ENCODE assay signal across 19 cellular contexts in genomic region chr20:47412073-47412472, GRCh38. TPM values are rescaled to one million over a fixed set of nuclear protein-coding genes. Genes with fewer than 3 reads are reported as not detected.
A peak's percentile ranks its signal among the peaks of the same experiment; 100 is the strongest.
DNase-seq lines count a peak whose midpoint lies in the region; ATAC-seq, FAIRE-seq and TF ChIP-seq lines count a peak whose summit lies in the region.
"Had no signal": no experiment of that assay in that cellular context is flagged by ENCODE, and none has a peak within 500 bp of the region (broad histone marks: within the 10 kb centered on the region; RNA-seq: fewer than 3 reads in every experiment).

No MANE protein-coding gene starts in this region.

- no peaks in the 10 kb centered on the region for H4K20me1 ChIP-seq in GM12878 (ENCODE audit: control insufficient read depth, insufficient read depth)

- CTCF ChIA-PET in activated CD4-positive, alpha-beta T cell treated with anti-CD3 and anti-CD28 coated beads, Interleukin-2, amount 10 ng/mL, durations not matched to agents 7 days and 5 days (lab: Charles Lee), result interaction anchor here (0.7 to 4.1 kb wide), 6 partner anchors 9 to 199 kb away, joined by 3 to 13 read pairs (median 4); partner anchors contain the start of gene NCOA3
- CTCF ChIA-PET in GM12878 (lab: Yijun Ruan, JAX), result interaction anchor here (0.6 to 4.5 kb wide), 14 partner anchors 13 to 207 kb away, joined by 3 to 33 read pairs (median 4); partner anchors contain the start of gene NCOA3

- peaks cover 64% of the 10 kb centered on the region for H3K4me1 ChIP-seq in GM12878 (ENCODE audit: control insufficient read depth, insufficient read depth, low read length)

- no peak for DNase-seq in activated CD4-positive, alpha-beta T cell treated with anti-CD3 and anti-CD28 coated beads, Interleukin-2, amount 10 ng/mL, durations not matched to agents 7 days and 5 days
- no peak for DNase-seq in activated CD4-positive, alpha-beta T cell treated with anti-CD3 and anti-CD28 coated beads, Interleukin-2, amount 50 U/mL, for 4 hours
- DNase-seq in GM12878 (ENCODE audit: low read depth, low spot score) (peak; percentile 31), sciatic nerve (ENCODE audit: low spot score) (no peak)
- DNase-seq in stimulated activated effector memory CD8-positive, alpha-beta T cell treated with anti-CD3 and anti-CD28 coated beads, Interleukin-12 subunit alpha, Interleukin-12 subunit beta, amount 100 ng/mL, for 72 hours (ENCODE audit: low spot score in 2 of 2), result no peak
- DNase-seq: activated CD8-positive, alpha-beta memory T cell treated with anti-CD3 and anti-CD28 coated beads for 24 hours; DND-41; GOT3; hippocampal formation; NCI-H2029; NCI-H526; SW 1271 had no signal

- H3K9me3 Mint-ChIP-seq in activated CD4-positive, alpha-beta T cell treated with anti-CD3 and anti-CD28 coated beads, Interleukin-2, amount 10 ng/mL, durations not matched to agents 7 days and 5 days, result peaks cover 4% of the 10 kb centered on the region
- no peaks in the 10 kb centered on the region for H3K9me3 Mint-ChIP-seq in stimulated activated effector memory CD8-positive, alpha-beta T cell treated with anti-CD3 and anti-CD28 coated beads, Interleukin-12 subunit alpha, Interleukin-12 subunit beta, amount 100 ng/mL, for 72 hours
- H3K9me3 Mint-ChIP-seq: naive thymus-derived CD4-positive, alpha-beta T cell had no signal

- in situ Hi-C loops in GM12878 (cut with MboI), result no loop called here

- peaks cover 35% of the 10 kb centered on the region for H3K4me1 Mint-ChIP-seq in activated CD4-positive, alpha-beta T cell treated with anti-CD3 and anti-CD28 coated beads, Interleukin-2, amount 10 ng/mL, durations not matched to agents 7 days and 5 days
- peaks cover 28% of the 10 kb centered on the region for H3K4me1 Mint-ChIP-seq in stimulated activated effector memory CD8-positive, alpha-beta T cell treated with anti-CD3 and anti-CD28 coated beads, Interleukin-12 subunit alpha, Interleukin-12 subunit beta, amount 100 ng/mL, for 72 hours

- H2AFZ ChIP-seq in GM12878 (ENCODE audit: control insufficient read depth, low read depth, low read length), result no peak overlapping the region

- POLR2A ChIA-PET in activated CD4-positive, alpha-beta T cell treated with anti-CD3 and anti-CD28 coated beads, Interleukin-2, amount 10 ng/mL, durations not matched to agents 7 days and 5 days (lab: Charles Lee), result no interaction called here
- POLR2A ChIA-PET in GM12878 (lab: Charles Lee), result interaction anchor here (0.8 to 11.1 kb wide), 17 partner anchors 20 to 96 kb away, joined by 3 to 123 read pairs (median 8); partner anchors contain the start of genes NCOA3 and ZMYND8

- TF ChIP-seq CTCF in GM12878 (IDR thresholded peaks at IDR 0.05 in 2 of 3, conservative IDR thresholded peaks at IDR 0.05 in 1 of 3; ENCODE audit: control insufficient read depth in 2 of 3, extremely low read depth in 1 of 3, insufficient read depth in 1 of 3, low read depth in 3 of 3, low read length in 3 of 3), result no peak

- SMC1A ChIA-PET in GM12878 (lab: Charles Lee; ENCODE audit: uncharacterized antibody, unreplicated experiment), result interaction anchor here (0.9 to 9.2 kb wide), 29 partner anchors 9 to 217 kb away, joined by 3 to 142 read pairs (median 6); partner anchors contain the start of genes NCOA3 and ZMYND8

- H3K27ac Mint-ChIP-seq in activated CD4-positive, alpha-beta T cell treated with anti-CD3 and anti-CD28 coated beads, Interleukin-2, amount 10 ng/mL, durations not matched to agents 7 days and 5 days, result peak overlapping the region; percentile 77
- peak overlapping the region; percentile 6 for H3K27ac Mint-ChIP-seq in stimulated activated effector memory CD8-positive, alpha-beta T cell treated with anti-CD3 and anti-CD28 coated beads, Interleukin-12 subunit alpha, Interleukin-12 subunit beta, amount 100 ng/mL, for 72 hours

- TF ChIP-seq POLR2A in GM12878 (IDR thresholded peaks at IDR 0.05; ENCODE audit: low read depth, low read length), result no peak; the same call in 1 of the 2 replicates

- intact Hi-C loops in GM12878 (cut with micrococcal nuclease; ENCODE audit: unreplicated experiment), result loop anchor here (1.0 to 5.0 kb wide), 4 partner anchors 23 to 210 kb away; no protein-coding TSS in a partner anchor
- intact Hi-C loops in sciatic nerve (cut with DNase I), result no loop called here

- RAD21 ChIA-PET in GM12878 (lab: Charles Lee; ENCODE audit: unreplicated experiment), result interaction anchor here (1.0 to 9.2 kb wide), 22 partner anchors 20 to 211 kb away, joined by 3 to 143 read pairs (median 14); partner anchors contain the start of genes NCOA3 and ZMYND8

- ATAC-seq in HG02642 (IDR thresholded peaks at IDR 0.05; ENCODE audit: poor library complexity, unreplicated experiment), result peak; percentile 22
- peak; percentile 1 for ATAC-seq in GM12878
- ATAC-seq in stimulated activated effector memory CD8-positive, alpha-beta T cell treated with anti-CD3 and anti-CD28 coated beads, Interleukin-12 subunit alpha, Interleukin-12 subunit beta, amount 100 ng/mL, for 72 hours, result no peak
- ATAC-seq in HG03139 (IDR thresholded peaks at IDR 0.05; ENCODE audit: unreplicated experiment), result no peak
- no peak for ATAC-seq in GM21423 (IDR thresholded peaks at IDR 0.05; ENCODE audit: unreplicated experiment)
- ATAC-seq in sciatic nerve, result no peak
- ATAC-seq: Panc1 had no signal

- H3K27me3 Mint-ChIP-seq in activated CD4-positive, alpha-beta T cell treated with anti-CD3 and anti-CD28 coated beads, Interleukin-2, amount 10 ng/mL, durations not matched to agents 7 days and 5 days, result no peaks in the 10 kb centered on the region
- H3K27me3 Mint-ChIP-seq: naive thymus-derived CD4-positive, alpha-beta T cell had no signal

- H3K9ac ChIP-seq in GM12878 (ENCODE audit: control insufficient read depth, insufficient read depth, low read length), result peak overlapping the region; percentile 84

- no peaks in the 10 kb centered on the region for H3K27me3 ChIP-seq in GM12878 (replicated peaks in 1 of 2; ENCODE audit: control insufficient read depth in 2 of 2, insufficient read depth in 2 of 2, low read length in 1 of 2)
- H3K27me3 ChIP-seq: suprapubic skin had no signal

- no peak for FAIRE-seq in GM12878 (lab: Jason Lieb, UNC)

- peak overlapping the region; percentile 64 for H3K4me3 ChIP-seq in GM12878
- H3K4me3 ChIP-seq: suprapubic skin had no signal

- no peaks in the 10 kb centered on the region for H3K36me3 ChIP-seq in GM12878 (ENCODE audit: control insufficient read depth in 2 of 2, insufficient read depth in 2 of 2, low read length in 1 of 2)
- H3K36me3 ChIP-seq: suprapubic skin had no signal

- H3K4me3 Mint-ChIP-seq in activated CD4-positive, alpha-beta T cell treated with anti-CD3 and anti-CD28 coated beads, Interleukin-2, amount 10 ng/mL, durations not matched to agents 7 days and 5 days, result no peak overlapping the region
- no peak overlapping the region for H3K4me3 Mint-ChIP-seq in stimulated activated effector memory CD8-positive, alpha-beta T cell treated with anti-CD3 and anti-CD28 coated beads, Interleukin-12 subunit alpha, Interleukin-12 subunit beta, amount 100 ng/mL, for 72 hours

- no peak for TF ChIP-seq RAD21 in GM12878 (IDR thresholded peaks at IDR 0.05; ENCODE audit: insufficient read depth, low read depth, low read length)

- TSS peak; percentile 86 for BruUV-seq in GM12878 (replicated peaks; lab: Mats Ljungman, UMichigan)

- H3K36me3 Mint-ChIP-seq in activated CD4-positive, alpha-beta T cell treated with anti-CD3 and anti-CD28 coated beads, Interleukin-2, amount 10 ng/mL, durations not matched to agents 7 days and 5 days (ENCODE audit: low read depth), result peaks cover 10% of the 10 kb centered on the region
- no peaks in the 10 kb centered on the region for H3K36me3 Mint-ChIP-seq in stimulated activated effector memory CD8-positive, alpha-beta T cell treated with anti-CD3 and anti-CD28 coated beads, Interleukin-12 subunit alpha, Interleukin-12 subunit beta, amount 100 ng/mL, for 72 hours

- TF ChIP-seq EP300 in GM12878 (IDR thresholded peaks at IDR 0.05; ENCODE audit: borderline replicate concordance in 1 of 2, control insufficient read depth in 1 of 2, low read depth in 2 of 2, low read length in 2 of 2), result no peak; a peak in 1 of 4 replicates

- no peaks in the 10 kb centered on the region for H3K9me3 ChIP-seq in GM12878 (replicated peaks; ENCODE audit: control insufficient read depth, insufficient read depth, low read length)
- H3K9me3 ChIP-seq: suprapubic skin had no signal

- peak overlapping the region; percentile 70 for H3K4me2 ChIP-seq in GM12878 (ENCODE audit: control insufficient read depth, insufficient read depth)

- peaks cover 39% of the 10 kb centered on the region for H3K79me2 ChIP-seq in GM12878 (ENCODE audit: control insufficient read depth, insufficient read depth, low read length)

- H3K27ac ChIP-seq in GM12878 (ENCODE audit: control insufficient read depth, insufficient read depth), result peak overlapping the region; percentile 91
- H3K27ac ChIP-seq: 22Rv1, suprapubic skin had no signal

- 0% methylated on average over 4 of the region's 4 CpGs for WGBS in GM12878 (ENCODE audit: insufficient coverage, insufficient replicate concordance, low lambda C conversion rate, missing lambda C conversion rate)

TF ChIP-seq in GM12878, 131 proteins besides CTCF, POLR2A, EP300 and RAD21 (continues in another document):
- TF ChIP-seq NFIC (IDR thresholded peaks at IDR 0.05; ENCODE audit: low read depth, low read length) (0 out of 2 replicates have a peak, but pooled peaks have one; percentile 14), CBFB (IDR thresholded peaks at IDR 0.05; ENCODE audit: low read depth) (no peak), RAD51 (IDR thresholded peaks at IDR 0.05) (no peak), GATAD2B (conservative IDR thresholded peaks at IDR 0.05; ENCODE audit: low read depth) (no peak), CBX3 (IDR thresholded peaks at IDR 0.05; ENCODE audit: borderline replicate concordance, low read depth) (no peak)

RNA-seq across cellular contexts. Expression of gene ZMYND8, which starts 55.6 kb away (rescaled TPM):
- total RNA-seq in activated CD4-positive, alpha-beta T cell treated with anti-CD3 and anti-CD28 coated beads, Interleukin-2, amount 10 ng/mL, durations not matched to agents 7 days and 5 days, result 10 to 100 TPM; 44.6 to 55.6 TPM
- 207 and 208 TPM in 2 replicates for total RNA-seq in GM12878 (2013; cell fraction: nucleolus; rRNA removed)
- total RNA-seq in GM12878 (2014; rRNA removed) (17.8 and 18.5 TPM in 2 replicates), GM12878 (2014; rRNA removed; fragmentation: Illumina TruSeq; extraction: Trizol) (24.1 and 24.2 TPM in 2 replicates), GM12878 (2021) (42.1 and 54.8 TPM in 2 replicates), sciatic nerve (49.3 TPM)
- polyA plus RNA-seq in GM12878 (2011; ENCODE audit: low read depth), result 9.9 TPM
- polyA plus RNA-seq in GM12878 (2011; rRNA removed) (26.6 and 34.3 TPM in 2 replicates), GM12878 (2014; fragmentation: Illumina TruSeq; extraction: Trizol) (27.1 and 27.9 TPM in 2 replicates), GM12878 (2014; fragmentation: Nextera tagmentation; extraction: Ambion mirVana) (10 to 100 TPM; 12.9 to 18.4 TPM), GM12878 (2014; rRNA removed) (21.7 and 22.7 TPM in 2 replicates), GM12878 (2016; fragmentation: Nextera tagmentation; extraction: Ambion mirVana) (10 to 100 TPM; 22.1 to 25.0 TPM)
- 21.0 and 23.6 TPM in 2 replicates for polyA plus RNA-seq in GM12878 (2011; cell fraction: cytosol; rRNA removed)
- polyA plus RNA-seq in GM12878 (2011; cell fraction: nucleus; rRNA removed), result 69.7 and 78.1 TPM in 2 replicates
- polyA plus RNA-seq in GM12878 (2012), result 16.4 and 22.5 TPM in 2 replicates
- polyA minus RNA-seq in GM12878 (2011; rRNA and poly(A)+ RNA removed), result 49.9 and 55.7 TPM in 2 replicates
- polyA minus RNA-seq in GM12878 (2011; cell fraction: cytosol; rRNA and poly(A)+ RNA removed), result 18.0 and 20.2 TPM in 2 replicates
- 45.5 and 61.3 TPM in 2 replicates for polyA minus RNA-seq in GM12878 (2011; cell fraction: nucleus; rRNA and poly(A)+ RNA removed)

Comparison
In these comparisons a context has a peak if more than half of its experiments do, and no peak if none do; other contexts are left out.
1. ATAC-seq: peak in HG02642 (single experiment) and GM12878 (single experiment); none in stimulated activated effector memory CD8-positive, alpha-beta T cell treated with anti-CD3 and anti-CD28 coated beads, Interleukin-12 subunit alpha, Interleukin-12 subunit beta, amount 100 ng/mL, for 72 hours (single experiment), HG03139 (single experiment), GM21423 (single experiment) and sciatic nerve (single experiment).